In the genomic region with DNA sequence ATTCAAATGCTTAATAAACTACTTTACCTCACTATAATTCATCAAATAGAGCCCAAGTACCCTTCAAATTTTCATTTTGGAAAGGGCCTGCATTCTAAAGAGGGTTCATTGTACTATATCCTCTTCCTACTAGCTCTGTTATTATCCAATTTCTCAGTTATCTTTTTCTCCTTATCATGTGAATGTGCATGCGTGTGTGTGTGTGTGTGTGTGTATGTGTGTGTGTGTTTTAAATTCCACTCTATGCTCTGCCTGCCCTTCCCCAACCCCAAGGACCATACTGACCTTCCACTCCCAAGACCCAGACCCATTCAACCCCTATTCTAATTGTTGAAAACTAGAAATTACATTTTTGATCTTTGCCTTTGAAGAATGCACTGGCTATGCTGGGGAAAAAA, we compare ENCODE assay signal across 1 cellular context.
TF ChIP-seq lines count a peak whose summit lies in the region.

No MANE protein-coding gene starts in this region.

TF ChIP-seq in A549, 52 proteins besides CTCF, POLR2A, EP300 and RAD21 (continued from another document):
- TF ChIP-seq CBX2 (IDR thresholded peaks at IDR 0.05; ENCODE audit: borderline replicate concordance, low read depth) (no peak), CHD4 (IDR thresholded peaks at IDR 0.05; ENCODE audit: borderline replicate concordance) (no peak)
- TF ChIP-seq, protein P1, sequence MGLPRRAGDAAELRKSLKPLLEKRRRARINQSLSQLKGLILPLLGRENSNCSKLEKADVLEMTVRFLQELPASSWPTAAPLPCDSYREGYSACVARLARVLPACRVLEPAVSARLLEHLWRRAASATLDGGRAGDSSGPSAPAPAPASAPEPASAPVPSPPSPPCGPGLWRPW (IDR thresholded peaks at IDR 0.05): no peak
- TF ChIP-seq, protein P2, sequence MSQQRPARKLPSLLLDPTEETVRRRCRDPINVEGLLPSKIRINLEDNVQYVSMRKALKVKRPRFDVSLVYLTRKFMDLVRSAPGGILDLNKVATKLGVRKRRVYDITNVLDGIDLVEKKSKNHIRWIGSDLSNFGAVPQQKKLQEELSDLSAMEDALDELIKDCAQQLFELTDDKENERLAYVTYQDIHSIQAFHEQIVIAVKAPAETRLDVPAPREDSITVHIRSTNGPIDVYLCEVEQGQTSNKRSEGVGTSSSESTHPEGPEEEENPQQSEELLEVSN (IDR thresholded peaks at IDR 0.05; ENCODE audit: borderline replicate concordance, low read depth): no peak
TF ChIP-seq in A549: peak in this region for 0.
